ENCODE assay signal across 8 cellular contexts in genomic region chrX:13669246-13669689, GRCh38. TPM values are rescaled to one million over a fixed set of nuclear protein-coding genes. Genes with fewer than 3 reads are reported as not detected.
DNase-seq lines count a peak whose midpoint lies in the region; ATAC-seq and TF ChIP-seq lines count a peak whose summit lies in the region.

No MANE protein-coding gene starts in this region.

- no peaks in the 10 kb centered on the region for H4K20me1 ChIP-seq in smooth muscle cell (ENCODE audit: low read depth)

- H3K9ac ChIP-seq in smooth muscle cell (ENCODE audit: low read depth): peak overlapping the region; percentile 62

- 38% methylated on average over 8 of the region's 8 CpGs for WGBS in smooth muscle cell (ENCODE audit: low lambda C conversion rate)

- H3K4me2 ChIP-seq in smooth muscle cell: peak overlapping the region; percentile 46

- peak overlapping the region; percentile 90 for H3K27ac ChIP-seq in smooth muscle cell (ENCODE audit: low read depth)

- H3K4me3 ChIP-seq in fibroblast of villous mesenchyme (ENCODE audit: low read depth, low read length) (no peak overlapping the region), smooth muscle cell (peak overlapping the region; percentile 17)

- DNase-seq in NCI-H2029 treated with DMSO at 0.1 percent for 48 hours (lab: John Stamatoyannopoulos, UW) (peak; percentile 53), activated T-cell treated with anti-CD3 and anti-CD28 coated beads for 4 hours (peak; percentile 14), fibroblast of villous mesenchyme (ENCODE audit: low read depth) (peak; percentile 99), smooth muscle cell (lab: John Stamatoyannopoulos, UW; ENCODE audit: unreplicated experiment) (no peak), NAMALWA (ENCODE audit: low spot score) (no peak), NCI-H2227 treated with DMSO at 0.1 percent for 48 hours (lab: John Stamatoyannopoulos, UW) (no peak)

- no peaks in the 10 kb centered on the region for H3F3A ChIP-seq in smooth muscle cell (ENCODE audit: low read depth)

- no peaks in the 10 kb centered on the region for H3K79me2 ChIP-seq in smooth muscle cell (ENCODE audit: low read depth)

- no peaks in the 10 kb centered on the region for H3K9me3 ChIP-seq in smooth muscle cell (replicated peaks; ENCODE audit: low read depth)

- no peaks in the 10 kb centered on the region for H3K4me1 ChIP-seq in smooth muscle cell (ENCODE audit: low read depth)

- TF ChIP-seq CTCF in fibroblast of villous mesenchyme (IDR thresholded peaks at IDR 0.05; ENCODE audit: insufficient read depth, low read depth, low read length) (no peak), smooth muscle cell (IDR thresholded peaks at IDR 0.05; ENCODE audit: borderline replicate concordance, insufficient read depth, poor library complexity, severe bottlenecking) (no peak)

- no peaks in the 10 kb centered on the region for H3K27me3 ChIP-seq in smooth muscle cell (ENCODE audit: low read depth)

- H3K36me3 ChIP-seq in smooth muscle cell (ENCODE audit: low read depth): no peaks in the 10 kb centered on the region

- no peak overlapping the region for H2AFZ ChIP-seq in smooth muscle cell (ENCODE audit: low read depth)

- ATAC-seq in GM18502 (IDR thresholded peaks at IDR 0.05; ENCODE audit: poor library complexity, unreplicated experiment) (peak; percentile 81), HG02642 (IDR thresholded peaks at IDR 0.05; ENCODE audit: poor library complexity, unreplicated experiment) (peak; percentile 75)

RNA-seq across cellular contexts. Expression of gene TCEANC, which starts 16.3 kb away (rescaled TPM):
- total RNA-seq in fibroblast of villous mesenchyme (2.3 and 5.2 TPM in 2 replicates), smooth muscle cell (2.5 and 2.6 TPM in 2 replicates)
- polyA plus RNA-seq in smooth muscle cell: 1.2 and 1.9 TPM in 2 replicates

RNA-seq across cellular contexts. Expression of gene RAB9A, which starts 19.7 kb away (rescaled TPM):
- total RNA-seq in fibroblast of villous mesenchyme (44.5 and 63.0 TPM in 2 replicates), smooth muscle cell (25.8 and 42.3 TPM in 2 replicates)
- 22.1 and 31.5 TPM in 2 replicates for polyA plus RNA-seq in smooth muscle cell

Comparison
In these comparisons a context has a peak if more than half of its experiments do, and no peak if none do; other contexts are left out.
1. DNase-seq: peak in NCI-H2029 treated with DMSO at 0.1 percent for 48 hours (single experiment), activated T-cell treated with anti-CD3 and anti-CD28 coated beads for 4 hours (single experiment) and fibroblast of villous mesenchyme (single experiment); none in smooth muscle cell (single experiment), NAMALWA (single experiment) and NCI-H2227 treated with DMSO at 0.1 percent for 48 hours (single experiment).